1 cellular context compared by ENCODE assay signal in genomic region chr12:31315089-31315725, GRCh38.
A peak's percentile ranks its signal among the peaks of the same experiment; 100 is the strongest.
TF ChIP-seq lines count a peak whose summit lies in the region.

No MANE protein-coding gene starts in this region.

TF ChIP-seq in K562, 482 proteins besides CTCF, POLR2A, EP300 and RAD21 (continued from another document):
- TF ChIP-seq ZBTB9 (CRISPR knock-in tag; IDR thresholded peaks at IDR 0.05): peak; percentile 49; the same call in 1 of the 2 replicates
- peak; percentile 15; the same call in 1 of the 2 replicates for TF ChIP-seq CXXC5 (CRISPR knock-in tag; IDR thresholded peaks at IDR 0.05)
- peak; percentile 78 for TF ChIP-seq ATF4 (CRISPR knock-in tag; IDR thresholded peaks at IDR 0.05)
- TF ChIP-seq SRF (CRISPR knock-in tag; IDR thresholded peaks at IDR 0.05): peak; percentile 64 to 87; a peak in 3 of 4 replicates
- no peak for TF ChIP-seq U2AF2 (optimal IDR thresholded peaks at IDR 0.05; ENCODE audit: low read depth, low read length)
- TF ChIP-seq KLF6 (CRISPR knock-in tag; IDR thresholded peaks at IDR 0.05; ENCODE audit: borderline replicate concordance): peak; percentile 62; the same call in 1 of the 2 replicates
- TF ChIP-seq HNRNPL (IDR thresholded peaks at IDR 0.05; ENCODE audit: low read depth, low read length): no peak
- TF ChIP-seq MEIS2 (IDR thresholded peaks at IDR 0.05; ENCODE audit: partially characterized antibody): peak; percentile 90
- TF ChIP-seq PKNOX1 (IDR thresholded peaks at IDR 0.05): peak; percentile 54
TF ChIP-seq in K562: peak in this region for 33.
